Comparison of ENCODE assay signal across 8 cellular contexts in the genomic region with DNA sequence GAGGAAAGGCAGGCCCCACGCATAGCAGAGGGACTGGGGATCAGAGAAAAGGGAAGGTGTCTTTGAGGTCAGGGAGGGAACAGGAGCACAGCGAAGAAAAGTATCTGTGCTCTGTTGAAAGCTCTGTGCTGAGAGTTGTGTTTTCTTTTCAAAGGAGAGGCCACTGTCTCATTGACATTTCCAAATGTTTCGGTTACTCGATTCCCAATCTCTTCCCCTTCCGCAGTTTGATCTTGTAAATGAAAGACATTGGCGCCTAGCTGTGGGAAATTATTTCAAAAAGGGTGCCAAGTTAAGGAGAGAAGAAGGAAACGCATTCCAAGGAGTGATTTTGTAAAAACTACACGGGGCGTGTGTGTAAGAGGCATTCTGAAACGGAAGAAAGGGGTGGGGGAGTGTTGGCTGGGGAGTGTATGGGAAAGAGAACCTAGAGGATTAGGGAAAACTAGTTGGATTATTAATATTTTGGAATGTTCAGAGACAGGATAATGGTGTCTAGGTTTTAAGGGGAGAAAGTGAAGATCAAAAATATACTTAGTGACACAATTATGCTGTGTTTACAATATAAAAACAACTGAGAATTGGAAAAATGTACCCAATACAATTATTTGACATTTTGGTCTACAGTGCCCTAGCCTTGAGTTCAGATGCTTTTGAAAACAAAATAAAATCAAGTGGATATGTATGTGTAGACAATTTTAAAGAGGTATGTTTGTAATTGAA. TPM values are rescaled to one million over a fixed set of nuclear protein-coding genes. Genes with fewer than 3 reads are reported as not detected.
A peak's percentile ranks its signal among the peaks of the same experiment; 100 is the strongest.
DNase-seq lines count a peak whose midpoint lies in the region; ATAC-seq, FAIRE-seq and TF ChIP-seq lines count a peak whose summit lies in the region.

No MANE protein-coding gene starts in this region.

- H3K27ac ChIP-seq in KMS-11: peak overlapping the region; percentile 3; the same call in 1 of the 2 replicates
- H3K27ac ChIP-seq in K562 (ENCODE audit: extremely low read depth, low read depth, low read length): peak overlapping the region; percentile 74
- peak overlapping the region; percentile 73 to 89 for H3K27ac ChIP-seq in testis

- 0% methylated on average over 10 of the region's 10 CpGs for WGBS in K562 (ENCODE audit: insufficient coverage, low coverage, missing lambda C conversion rate)
- WGBS in testis, 2 donors: 0% methylated on average over 10 of the region's 10 CpGs

- H3K4me3 Mint-ChIP-seq in activated T-cell treated with anti-CD3 and anti-CD28 coated beads, Interleukin-2, amount 50 U/mL, for 72 hours: peak overlapping the region; percentile 95 to 99

- intact Hi-C loops in K562 (cut with micrococcal nuclease) (loop anchor here (1.0 to 10.0 kb wide), 6 partner anchors 64 to 416 kb away; no protein-coding TSS in a partner anchor), testis (cut with DNase I; ENCODE audit: low total_unique reads) (no loop called here)

- peak; percentile 29 for FAIRE-seq in K562 (lab: Jason Lieb, UNC)

- CTCF ChIA-PET in K562 (lab: Yijun Ruan, JAX; ENCODE audit: low intra/inter-chr PET ratio): interaction anchor here (0.6 to 3.8 kb wide), 7 partner anchors 13 to 761 kb away, joined by 3 to 27 read pairs (median 10); no protein-coding TSS in a partner anchor

- H3K4me3 ChIP-seq in KMS-11 (IDR thresholded peaks at IDR 0.05; ENCODE audit: insufficient read depth, low read depth, low read length) (peak overlapping the region; percentile 33), K562 (peak overlapping the region; percentile 60), testis (peak overlapping the region; percentile 86 to 93)

- no peak for TF ChIP-seq RAD21 in K562 (CRISPR knock-in tag; conservative IDR thresholded peaks at IDR 0.05 in 1 of 2, IDR thresholded peaks at IDR 0.05 in 1 of 2)

- no peaks in the 10 kb centered on the region for H3K36me3 ChIP-seq in KMS-11 (ENCODE audit: insufficient read depth)
- peaks cover 14% of the 10 kb centered on the region for H3K36me3 ChIP-seq in K562 (ENCODE audit: control insufficient read depth, insufficient read depth, low read length)
- H3K36me3 ChIP-seq in testis (ENCODE audit: low read depth, missing control alignments): no peaks in the 10 kb centered on the region

- no peaks in the 10 kb centered on the region for H3K27me3 Mint-ChIP-seq in activated T-cell treated with anti-CD3 and anti-CD28 coated beads, Interleukin-2, amount 50 U/mL, for 72 hours (ENCODE audit: low read depth)

- H3K36me3 Mint-ChIP-seq in activated T-cell treated with anti-CD3 and anti-CD28 coated beads, Interleukin-2, amount 50 U/mL, for 72 hours (ENCODE audit: insufficient read depth in 2 of 2): no peaks in the 10 kb centered on the region

- DNase-seq in activated T-cell treated with anti-CD3 and anti-CD28 coated beads, Interleukin-2, amount 50 U/mL, for 72 hours: no peak
- no peak for DNase-seq in activated T-cell treated with anti-CD3 and anti-CD28 coated beads for 4 hours
- peak in 1 of 4 experiments; percentile 54 for DNase-seq in K562 (ENCODE audit: extremely low read depth in 1 of 4, low spot score in 3 of 4)
- DNase-seq in kidney tubule cell (ENCODE audit: low spot score): peak; percentile 31
- no peak for DNase-seq in testis
- no peak for DNase-seq in AG20443 (ENCODE audit: low spot score)

- no peaks in the 10 kb centered on the region for H3K27me3 ChIP-seq in KMS-11 (ENCODE audit: insufficient read depth, low read depth)
- H3K27me3 ChIP-seq in K562 (ENCODE audit: control insufficient read depth in 2 of 2, insufficient read depth in 2 of 2, low read length in 2 of 2): no peaks in the 10 kb centered on the region
- H3K27me3 ChIP-seq in testis: no peaks in the 10 kb centered on the region

- H3K79me2 ChIP-seq in KMS-11 (ENCODE audit: insufficient read depth, low read depth): peaks cover 50% of the 10 kb centered on the region
- H3K79me2 ChIP-seq in K562 (ENCODE audit: control insufficient read depth, insufficient read depth, low read length): peaks cover 58% of the 10 kb centered on the region

- POLR2A ChIA-PET in K562 (lab: Yijun Ruan, JAX): interaction anchor here (0.6 to 2.3 kb wide), 7 partner anchors 11 to 687 kb away, joined by 3 to 13 read pairs (median 3); a partner anchor contains a TSS

- no peak for TF ChIP-seq CTCF in KMS-11 (conservative IDR thresholded peaks at IDR 0.05; ENCODE audit: low read depth, low read length)
- TF ChIP-seq CTCF in K562 (IDR thresholded peaks at IDR 0.05 in 2 of 3, conservative IDR thresholded peaks at IDR 0.05 in 1 of 3; ENCODE audit: insufficient read depth in 2 of 3, low read depth in 1 of 3, low read length in 3 of 3): no peak
- no peak for TF ChIP-seq CTCF in testis (IDR thresholded peaks at IDR 0.05)

- H3K9ac ChIP-seq in KMS-11 (peak overlapping the region; percentile 54), K562 (ENCODE audit: insufficient read depth in 1 of 2, low read depth in 2 of 2, low read length in 2 of 2) (peak overlapping the region; percentile 86 to 92)

- peaks cover 52% of the 10 kb centered on the region for H3K4me1 Mint-ChIP-seq in activated T-cell treated with anti-CD3 and anti-CD28 coated beads, Interleukin-2, amount 50 U/mL, for 72 hours (ENCODE audit: low read depth)

- 0 out of 2 replicates have a peak, but pooled peaks have one; percentile 3 for TF ChIP-seq EP300 in K562 (IDR thresholded peaks at IDR 0.05; ENCODE audit: low read length)

- H3K4me2 ChIP-seq in KMS-11: peak overlapping the region; percentile 75
- H3K4me2 ChIP-seq in K562 (ENCODE audit: insufficient read depth, low read length): peak overlapping the region; percentile 97

- BruUV-seq in K562 (replicated peaks; lab: Mats Ljungman, UMichigan): no TSS peak

- no peaks in the 10 kb centered on the region for H3K9me1 ChIP-seq in K562 (ENCODE audit: control insufficient read depth, insufficient read depth, low read length)

- H4K20me1 ChIP-seq in KMS-11 (ENCODE audit: insufficient read depth) (0 out of 2 replicates have a peak, but pooled peaks cover 3% of the 10 kb centered on the region), K562 (replicated peaks; ENCODE audit: control insufficient read depth, insufficient read depth, low read length) (no peaks in the 10 kb centered on the region)

- H3K9me3 ChIP-seq in K562 (replicated peaks; ENCODE audit: control insufficient read depth, insufficient read depth, low read depth, low read length): no peaks in the 10 kb centered on the region
- no peaks in the 10 kb centered on the region for H3K9me3 ChIP-seq in testis

- peak overlapping the region; percentile 94; the same call in 1 of the 2 replicates for H2AFZ ChIP-seq in KMS-11 (ENCODE audit: low read depth)
- H2AFZ ChIP-seq in K562 (ENCODE audit: low read depth, low read length): peak overlapping the region; percentile 79

- peaks cover 23% of the 10 kb centered on the region for H3K4me1 ChIP-seq in KMS-11 (ENCODE audit: low read depth, poor library complexity, severe bottlenecking)
- peaks cover 11 to 22% of the 10 kb centered on the region in 2 experiments for H3K4me1 ChIP-seq in K562 (replicated peaks in 1 of 2; ENCODE audit: control insufficient read depth in 2 of 2, insufficient read depth in 2 of 2, low read length in 2 of 2)
- H3K4me1 ChIP-seq in testis: peaks cover 24% of the 10 kb centered on the region

- ATAC-seq in activated T-cell treated with anti-CD3 and anti-CD28 coated beads, Interleukin-2, amount 50 U/mL, for 72 hours (replicated peaks in 1 of 2): no peak
- ATAC-seq in K562 (peak; percentile 65), HG02885 (IDR thresholded peaks at IDR 0.05; ENCODE audit: poor library complexity, unreplicated experiment) (no peak)

- peak overlapping the region; percentile 92 for H3K27ac Mint-ChIP-seq in activated T-cell treated with anti-CD3 and anti-CD28 coated beads, Interleukin-2, amount 50 U/mL, for 72 hours

- in situ Hi-C loops in K562 (cut with MboI): loop anchor here (5.0 kb wide), 1 partner anchor 756 kb away; no protein-coding TSS in a partner anchor

- H3K9me3 Mint-ChIP-seq in activated T-cell treated with anti-CD3 and anti-CD28 coated beads, Interleukin-2, amount 50 U/mL, for 72 hours: no peaks in the 10 kb centered on the region

- TF ChIP-seq POLR2A in K562 (conservative IDR thresholded peaks at IDR 0.05) (no peak), testis (IDR thresholded peaks at IDR 0.05) (no peak)

RNA-seq across cellular contexts. Expression of a gene that starts 0.7 kb away (rescaled TPM):
- total RNA-seq in activated T-cell treated with anti-CD3 and anti-CD28 coated beads, Interleukin-2, amount 50 U/mL, for 72 hours: 10 to 100 TPM; 21.7 to 23.1 TPM
- 81.9 and 159 TPM in 2 replicates for total RNA-seq in K562 (2011; cell fraction: chromatin; rRNA removed; ENCODE audit: low replicate concordance)
- 31.5 and 52.2 TPM in 2 replicates for total RNA-seq in K562 (2011; cell fraction: nucleolus; rRNA removed)
- total RNA-seq in K562 (2011; cell fraction: nucleoplasm; rRNA removed): 65.8 and 115 TPM in 2 replicates
- total RNA-seq in K562 (2014; rRNA removed): 23.7 and 25.6 TPM in 2 replicates
- total RNA-seq in K562 (2014; rRNA removed; fragmentation: Illumina TruSeq; extraction: Trizol): 31.4 and 33.3 TPM in 2 replicates
- total RNA-seq in K562 (2015; rRNA removed; fragmentation: Illumina TruSeq; extraction: Trizol): 32.3 and 39.3 TPM in 2 replicates
- 38.7 and 41.7 TPM in 2 replicates for total RNA-seq in K562 (2021)
- 80.5 and 117 TPM in 2 replicates for polyA plus RNA-seq in K562 (2011; rRNA removed)
- 34.1 and 98.5 TPM in 2 replicates for polyA plus RNA-seq in K562 (2011; cell fraction: cytosol; rRNA removed)
- 64.5 and 148 TPM in 2 replicates for polyA plus RNA-seq in K562 (2011; cell fraction: nucleus; rRNA removed)
- 25.6 and 27.9 TPM in 2 replicates for polyA plus RNA-seq in K562 (2012)
- 27.8 and 32.0 TPM in 2 replicates for polyA plus RNA-seq in K562 (2014; fragmentation: Illumina TruSeq; extraction: Trizol)
- polyA plus RNA-seq in K562 (2014; fragmentation: Nextera tagmentation; extraction: Ambion mirVana): 10 to 100 TPM in 1 of 2 experiments, 1 to 10 TPM in 1; 9.8 to 11.3 TPM
- 24.2 and 25.4 TPM in 2 replicates for polyA plus RNA-seq in K562 (2014; rRNA removed)
- 161 and 267 TPM in 2 replicates for polyA minus RNA-seq in K562 (2011; rRNA and poly(A)+ RNA removed)
- 47.6 and 59.6 TPM in 2 replicates for polyA minus RNA-seq in K562 (2011; cell fraction: cytosol; rRNA and poly(A)+ RNA removed)
- polyA minus RNA-seq in K562 (2011; cell fraction: nucleus; rRNA and poly(A)+ RNA removed): 16.6 and 47.5 TPM in 2 replicates
- 10 to 100 TPM; 38.4 to 44.3 TPM for total RNA-seq in testis
- polyA plus RNA-seq in testis (ENCODE audit: insufficient read depth, low read depth, low replicate concordance): 122 TPM

RNA-seq across cellular contexts. Expression of a gene that starts 19.9 kb away (rescaled TPM):
- total RNA-seq in activated T-cell treated with anti-CD3 and anti-CD28 coated beads, Interleukin-2, amount 50 U/mL, for 72 hours: 10 to 100 TPM; 19.8 to 28.4 TPM
- 44.6 and 55.2 TPM in 2 replicates for total RNA-seq in K562 (2011; cell fraction: chromatin; rRNA removed; ENCODE audit: low replicate concordance)
- total RNA-seq in K562 (2011; cell fraction: nucleolus; rRNA removed): 27.8 and 39.1 TPM in 2 replicates
- 35.3 and 48.6 TPM in 2 replicates for total RNA-seq in K562 (2011; cell fraction: nucleoplasm; rRNA removed)
- total RNA-seq in K562 (2014; rRNA removed) (39.9 and 58.3 TPM in 2 replicates), K562 (2014; rRNA removed; fragmentation: Illumina TruSeq; extraction: Trizol) (57.9 and 58.7 TPM in 2 replicates), K562 (2015; rRNA removed; fragmentation: Illumina TruSeq; extraction: Trizol) (60.8 and 61.1 TPM in 2 replicates), K562 (2021) (61.3 and 61.5 TPM in 2 replicates), testis (10 to 100 TPM; 22.3 to 30.2 TPM)
- polyA plus RNA-seq in K562 (2011; rRNA removed) (86.1 and 93.1 TPM in 2 replicates), K562 (2014; fragmentation: Illumina TruSeq; extraction: Trizol) (79.1 and 88.3 TPM in 2 replicates), K562 (2014; fragmentation: Nextera tagmentation; extraction: Ambion mirVana) (100 to 1,000 TPM; 182 to 184 TPM), K562 (2014; rRNA removed) (41.4 and 53.6 TPM in 2 replicates), testis (ENCODE audit: insufficient read depth, low read depth, low replicate concordance) (40.2 TPM)
- polyA plus RNA-seq in K562 (2011; cell fraction: cytosol; rRNA removed): 92.1 and 106 TPM in 2 replicates
- 50.5 and 58.1 TPM in 2 replicates for polyA plus RNA-seq in K562 (2011; cell fraction: nucleus; rRNA removed)
- polyA plus RNA-seq in K562 (2012): 44.2 and 51.4 TPM in 2 replicates
- 51.1 and 58.2 TPM in 2 replicates for polyA minus RNA-seq in K562 (2011; rRNA and poly(A)+ RNA removed)
- 31.9 and 37.4 TPM in 2 replicates for polyA minus RNA-seq in K562 (2011; cell fraction: cytosol; rRNA and poly(A)+ RNA removed)
- polyA minus RNA-seq in K562 (2011; cell fraction: nucleus; rRNA and poly(A)+ RNA removed): 19.8 and 43.2 TPM in 2 replicates

Comparison
In these comparisons a context has a peak if more than half of its experiments do, and no peak if none do; other contexts are left out.
1. H3K27ac ChIP-seq: peak in every context shown above with its lines; median percentile 81 in testis; 74 in K562; 3 in KMS-11.
2. H3K4me3 ChIP-seq: peak in every context shown above with its lines; median percentile 90 in testis; 60 in K562; 33 in KMS-11.